ENCODE assay signal across 37 cellular contexts in the genomic region with DNA sequence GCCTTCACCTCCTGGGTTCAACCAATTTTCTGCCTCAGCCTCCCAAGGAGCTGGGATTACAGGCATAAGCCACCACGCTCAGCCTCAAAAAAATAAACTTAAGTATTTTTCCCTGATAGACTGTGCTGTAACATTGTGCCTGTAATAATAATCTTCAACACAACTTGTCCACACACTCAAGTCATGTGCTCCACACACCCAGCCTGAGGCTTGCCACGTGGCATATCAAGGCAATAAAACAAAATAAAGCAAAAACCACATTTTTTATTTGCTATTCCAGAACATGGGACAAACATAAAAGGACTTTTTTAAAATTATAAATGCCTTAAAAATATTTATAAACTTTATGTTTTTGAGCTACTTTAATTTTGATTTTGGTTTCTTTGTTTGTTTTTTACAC.
"Had no signal": no experiment of that assay in that cellular context is flagged by ENCODE, and none has a peak within 500 bp of the region (broad histone marks: within the 10 kb centered on the region; RNA-seq: fewer than 3 reads in every experiment).

No MANE protein-coding gene starts in this region.

- H3K27ac Mint-ChIP-seq: activated CD4-positive, alpha-beta memory T cell treated with anti-CD3 and anti-CD28 coated beads, Interleukin-2, amount 10 ng/mL, durations not matched to agents 7 days and 5 days; activated CD4-positive, alpha-beta T cell treated with anti-CD3 and anti-CD28 coated beads for 36 hours; activated CD4-positive, alpha-beta T cell treated with anti-CD3 and anti-CD28 coated beads, Interleukin-2, amount 10 ng/mL, durations not matched to agents 7 days and 5 days; activated CD8-positive, alpha-beta memory T cell treated with anti-CD3 and anti-CD28 coated beads, Interleukin-2, amount 10 ng/mL, durations not matched to agents 7 days and 5 days; activated CD8-positive, alpha-beta T cell treated with anti-CD3 and anti-CD28 coated beads, Interleukin-2, amount 10 ng/mL, durations not matched to agents 7 days and 5 days; activated naive CD4-positive, alpha-beta T cell treated with anti-CD3 and anti-CD28 coated beads, Interleukin-2, amount 50 U/mL, for 72 hours; activated naive CD8-positive, alpha-beta T cell treated with anti-CD3 and anti-CD28 coated beads for 36 hours; activated T-cell treated with anti-CD3 and anti-CD28 coated beads, Interleukin-2, amount 50 U/mL, for 24 hours; activated T-helper 2 cell treated with anti-CD3 and anti-CD28 coated beads, Interferon-gamma antibody, Interleukin-2, Interleukin-4, amounts not matched to agents 10 μg/mL and 5 μg/mL and 100 μg/mL, durations not matched to agents 14 hours and 24 hours and 36 hours; T-helper 1 cell treated with Interleukin-12 subunit alpha and Interleukin-12 subunit beta and Interleukin-4 antibody, amounts not matched to agents 30 μg/mL and 1 μg/mL, for 36 hours; T-helper 2 cell treated with Interferon-gamma antibody and Interleukin-4, amounts not matched to agents 5 μg/mL and 100 μg/mL, for 36 hours had no signal

- H3K27ac ChIP-seq: adrenal gland, body of pancreas, brain microvascular endothelial cell, breast epithelium, WERI-Rb-1 had no signal

- H3K36me3 Mint-ChIP-seq: activated CD8-positive, alpha-beta memory T cell treated with anti-CD3 and anti-CD28 coated beads, Interleukin-2, amount 10 ng/mL, durations not matched to agents 7 days and 5 days; activated naive CD4-positive, alpha-beta T cell treated with anti-CD3 and anti-CD28 coated beads, Interleukin-2, amount 50 U/mL, for 72 hours; activated naive CD8-positive, alpha-beta T cell treated with anti-CD3 and anti-CD28 coated beads for 36 hours; WTC11 had no signal

- H3K4me1 ChIP-seq: adrenal gland, body of pancreas, breast epithelium had no signal

- H3K27me3 ChIP-seq: adrenal gland, body of pancreas, brain microvascular endothelial cell, breast epithelium had no signal

- H3K36me3 ChIP-seq: adrenal gland, brain microvascular endothelial cell, breast epithelium, WERI-Rb-1 had no signal

- H3K4me1 Mint-ChIP-seq: activated CD4-positive, alpha-beta memory T cell treated with anti-CD3 and anti-CD28 coated beads, Interleukin-2, amount 10 ng/mL, durations not matched to agents 7 days and 5 days; activated CD4-positive, alpha-beta T cell treated with anti-CD3 and anti-CD28 coated beads for 36 hours; activated CD4-positive, alpha-beta T cell treated with anti-CD3 and anti-CD28 coated beads, Interleukin-2, amount 10 ng/mL, durations not matched to agents 7 days and 5 days; activated CD8-positive, alpha-beta memory T cell treated with anti-CD3 and anti-CD28 coated beads, Interleukin-2, amount 10 ng/mL, durations not matched to agents 7 days and 5 days; activated naive CD8-positive, alpha-beta T cell treated with anti-CD3 and anti-CD28 coated beads for 36 hours; WTC11 had no signal

- H3K27me3 Mint-ChIP-seq: activated CD4-positive, alpha-beta memory T cell treated with anti-CD3 and anti-CD28 coated beads, Interleukin-2, amount 10 ng/mL, durations not matched to agents 7 days and 5 days; activated CD4-positive, alpha-beta T cell treated with anti-CD3 and anti-CD28 coated beads for 36 hours; activated CD8-positive, alpha-beta memory T cell treated with anti-CD3 and anti-CD28 coated beads, Interleukin-2, amount 10 ng/mL, durations not matched to agents 7 days and 5 days; activated T-cell treated with anti-CD3 and anti-CD28 coated beads, Interleukin-2, amount 50 U/mL, for 24 hours had no signal

- DNase-seq: activated CD4-positive, alpha-beta memory T cell treated with anti-CD3 and anti-CD28 coated beads, Interleukin-2, amount 10 ng/mL, durations not matched to agents 7 days and 5 days; activated CD4-positive, alpha-beta T cell treated with anti-CD3 and anti-CD28 coated beads for 1 hour; activated CD4-positive, alpha-beta T cell treated with anti-CD3 and anti-CD28 coated beads for 36 hours; activated CD4-positive, alpha-beta T cell treated with anti-CD3 and anti-CD28 coated beads for 48 hours; activated CD4-positive, alpha-beta T cell treated with anti-CD3 and anti-CD28 coated beads, Interleukin-2, amount 10 ng/mL, durations not matched to agents 7 days and 5 days; activated CD4-positive, alpha-beta T cell treated with anti-CD3 and anti-CD28 coated beads, Interleukin-2, amount 50 U/mL, for 48 hours; activated CD4-positive, CD25-positive, alpha-beta regulatory T cell; activated CD8-positive, alpha-beta memory T cell treated with anti-CD3 and anti-CD28 coated beads for 24 hours; activated CD8-positive, alpha-beta memory T cell treated with anti-CD3 and anti-CD28 coated beads, Interleukin-2, amount 10 ng/mL, durations not matched to agents 7 days and 5 days; activated CD8-positive, alpha-beta memory T cell treated with anti-CD3 and anti-CD28 coated beads, Interleukin-2, amount 50 U/mL, for 48 hours; activated CD8-positive, alpha-beta T cell treated with anti-CD3 and anti-CD28 coated beads, Interleukin-2, amount 10 ng/mL, durations not matched to agents 7 days and 5 days; activated effector memory CD4-positive, alpha-beta T cell treated with Interleukin-2 at 50 U/mL for 16 hours; activated gamma-delta T cell; activated naive CD4-positive, alpha-beta T cell treated with anti-CD3 and anti-CD28 coated beads, Interleukin-2, amount 50 U/mL, for 16 hours; activated naive CD4-positive, alpha-beta T cell treated with Interleukin-2 at 50 U/mL for 16 hours; activated naive CD8-positive, alpha-beta T cell treated with anti-CD3 and anti-CD28 coated beads for 36 hours; activated T-cell treated with anti-CD3 and anti-CD28 coated beads, Interleukin-2, amount 50 U/mL, for 24 hours; activated T-cell treated with anti-CD3 and anti-CD28 coated beads, Interleukin-2, amount 50 U/mL, for 48 hours; adrenal gland; amniotic stem cell; aorta; body of pancreas; brain microvascular endothelial cell; central memory CD4-positive, alpha-beta T cell; T-helper 1 cell; T-helper 2 cell; T-helper 9 cell; WERI-Rb-1 had no signal

- H3K9me3 ChIP-seq: adrenal gland, body of pancreas, breast epithelium had no signal

- H3K9me3 Mint-ChIP-seq: activated CD4-positive, alpha-beta memory T cell treated with anti-CD3 and anti-CD28 coated beads, Interleukin-2, amount 10 ng/mL, durations not matched to agents 7 days and 5 days; activated naive CD8-positive, alpha-beta T cell treated with anti-CD3 and anti-CD28 coated beads for 36 hours; activated T-helper 2 cell treated with anti-CD3 and anti-CD28 coated beads, Interferon-gamma antibody, Interleukin-2, Interleukin-4, amounts not matched to agents 10 μg/mL and 5 μg/mL and 100 μg/mL, durations not matched to agents 14 hours and 24 hours and 36 hours; T-helper 1 cell treated with Interleukin-12 subunit alpha and Interleukin-12 subunit beta and Interleukin-4 antibody, amounts not matched to agents 30 μg/mL and 1 μg/mL, for 36 hours; T-helper 2 cell treated with Interferon-gamma antibody and Interleukin-4, amounts not matched to agents 5 μg/mL and 100 μg/mL, for 36 hours; WTC11 had no signal

- H3K4me3 Mint-ChIP-seq: activated CD4-positive, alpha-beta memory T cell treated with anti-CD3 and anti-CD28 coated beads, Interleukin-2, amount 10 ng/mL, durations not matched to agents 7 days and 5 days; activated CD4-positive, alpha-beta T cell treated with anti-CD3 and anti-CD28 coated beads for 36 hours; activated CD4-positive, alpha-beta T cell treated with anti-CD3 and anti-CD28 coated beads, Interleukin-2, amount 10 ng/mL, durations not matched to agents 7 days and 5 days; activated CD8-positive, alpha-beta memory T cell treated with anti-CD3 and anti-CD28 coated beads, Interleukin-2, amount 10 ng/mL, durations not matched to agents 7 days and 5 days; activated CD8-positive, alpha-beta T cell treated with anti-CD3 and anti-CD28 coated beads, Interleukin-2, amount 10 ng/mL, durations not matched to agents 7 days and 5 days; activated naive CD8-positive, alpha-beta T cell treated with anti-CD3 and anti-CD28 coated beads for 36 hours; activated T-cell treated with anti-CD3 and anti-CD28 coated beads, Interleukin-2, amount 50 U/mL, for 24 hours; T-helper 1 cell treated with Interleukin-12 subunit alpha and Interleukin-12 subunit beta and Interleukin-4 antibody, amounts not matched to agents 30 μg/mL and 1 μg/mL, for 36 hours; T-helper 2 cell treated with Interferon-gamma antibody and Interleukin-4, amounts not matched to agents 5 μg/mL and 100 μg/mL, for 36 hours; WTC11 had no signal

- H3K4me3 ChIP-seq: adrenal gland, body of pancreas, breast epithelium had no signal

- FAIRE-seq: astrocyte, TTC549 had no signal

- ATAC-seq: activated CD4-positive, alpha-beta T cell treated with anti-CD3 and anti-CD28 coated beads for 36 hours; activated CD4-positive, CD25-positive, alpha-beta regulatory T cell treated with anti-CD3 and anti-CD28 coated beads, Interleukin-2, amount 50 U/mL, for 24 hours; activated CD8-positive, alpha-beta memory T cell treated with anti-CD3 and anti-CD28 coated beads, Interleukin-2, amount 10 ng/mL, durations not matched to agents 7 days and 5 days; activated CD8-positive, alpha-beta T cell treated with anti-CD3 and anti-CD28 coated beads, Interleukin-2, amount 10 ng/mL, durations not matched to agents 7 days and 5 days; activated naive CD4-positive, alpha-beta T cell treated with anti-CD3 and anti-CD28 coated beads, Interleukin-2, amount 50 U/mL, for 72 hours; body of pancreas had no signal
